ENCODE assay signal across 25 cellular contexts in genomic region chr14:47921133-47921532, GRCh38.
"Had no signal": no experiment of that assay in that cellular context is flagged by ENCODE, and none has a peak within 500 bp of the region (broad histone marks: within the 10 kb centered on the region; RNA-seq: fewer than 3 reads in every experiment).

No MANE protein-coding gene starts in this region.

- H3K4me1 ChIP-seq: left lung, lower lobe of right lung, neural progenitor cell, right atrium auricular region, right lobe of liver, suprapubic skin, tibial artery, upper lobe of right lung had no signal

- H3K36me3 ChIP-seq: left lung, lower lobe of right lung, neural progenitor cell, neutrophil, right atrium auricular region, right lobe of liver, suprapubic skin, thoracic aorta, tibial artery, upper lobe of right lung had no signal

- H3K9me3 ChIP-seq: neutrophil, right lobe of liver, suprapubic skin, thoracic aorta, tibial artery, upper lobe of right lung had no signal

- H3K27me3 ChIP-seq: hepatocyte, left lung, neural progenitor cell, neutrophil, right atrium auricular region, right lobe of liver, suprapubic skin, tibial artery, upper lobe of right lung had no signal

- FAIRE-seq: keratinocyte had no signal

- H3K27ac ChIP-seq: hepatocyte, left lung, lower lobe of right lung, neural progenitor cell, neutrophil, right atrium auricular region, right lobe of liver, suprapubic skin, thoracic aorta, tibial artery, upper lobe of right lung had no signal

- H3K4me3 ChIP-seq: hepatocyte, left lung, lower lobe of right lung, neural progenitor cell, right atrium auricular region, right lobe of liver, suprapubic skin, thoracic aorta, tibial artery, upper lobe of right lung had no signal

- DNase-seq: left colon; left lung; lower lobe of right lung; mammary epithelial cell; mesenchymal stem cell; naive B cell; natural killer cell; nephron progenitor cell; occipital lobe; right lobe of liver; stimulated activated CD4-positive, alpha-beta T cell treated with anti-CD3 and anti-CD28 coated beads, Interleukin-12 subunit alpha, Interleukin-12 subunit beta, amount 100 ng/mL, for 4 hours; stimulated activated CD4-positive, alpha-beta T cell treated with anti-CD3 and anti-CD28 coated beads, Interleukin-15, amount 100 ng/mL, for 24 hours; stimulated activated CD4-positive, alpha-beta T cell treated with anti-CD3 and anti-CD28 coated beads, Interleukin-2, amount 100 ng/mL, for 24 hours; stimulated activated CD4-positive, alpha-beta T cell treated with anti-CD3 and anti-CD28 coated beads, Interleukin-4, amount 100 ng/mL, for 1 hour; stimulated activated naive CD4-positive, alpha-beta T cell; tibial artery; trophoblast cell; upper lobe of right lung had no signal
